In the genomic region with DNA sequence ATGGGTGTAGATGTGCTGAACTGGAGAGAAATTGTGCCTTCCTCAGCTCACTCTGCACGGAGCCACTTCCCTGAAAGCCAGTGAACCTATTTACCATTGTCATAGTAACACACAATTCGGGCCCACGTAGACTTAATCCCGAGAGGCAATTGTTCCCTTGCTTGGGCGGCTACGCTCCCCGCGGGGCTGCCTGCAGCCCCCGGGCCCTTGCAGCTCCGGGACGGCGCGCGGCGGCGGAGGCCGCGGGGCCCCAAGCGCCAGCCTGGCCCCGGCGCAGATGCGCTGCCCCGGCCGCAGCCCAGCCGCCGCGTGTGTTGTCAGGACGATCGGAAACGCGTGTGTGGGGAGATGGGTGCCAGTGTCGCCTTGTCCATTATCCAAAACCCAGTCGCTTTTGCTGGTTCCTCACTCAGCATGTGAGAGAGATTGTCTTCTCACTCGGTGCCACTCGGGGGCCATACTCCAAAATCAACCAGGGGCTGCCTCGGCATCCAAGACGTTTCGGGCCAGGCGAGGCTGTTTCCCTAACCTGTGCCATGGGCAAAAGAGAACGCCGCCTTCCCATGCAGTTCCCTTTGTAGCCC, we compare ENCODE assay signal across 23 cellular contexts. TPM values are rescaled to one million over a fixed set of nuclear protein-coding genes. Genes with fewer than 3 reads are reported as not detected.
DNase-seq lines count a peak whose midpoint lies in the region; FAIRE-seq and TF ChIP-seq lines count a peak whose summit lies in the region.
"Had no signal": no experiment of that assay in that cellular context is flagged by ENCODE, and none has a peak within 500 bp of the region (broad histone marks: within the 10 kb centered on the region; RNA-seq: fewer than 3 reads in every experiment).

No MANE protein-coding gene starts in this region.

- H3K4me3 ChIP-seq in astrocyte (ENCODE audit: insufficient read depth, low read depth, low read length) (peak overlapping the region; percentile 39), iPS-15b (ENCODE audit: low read depth, low read length) (peak overlapping the region; percentile 45), parathyroid adenoma (ENCODE audit: low read depth, low read length) (no peak overlapping the region), vagina (no peak overlapping the region)

- H2AFZ ChIP-seq in astrocyte (ENCODE audit: low read depth, low read length) (peak overlapping the region; percentile 69), parathyroid adenoma (no peak overlapping the region)

- H3K79me2 ChIP-seq in astrocyte (ENCODE audit: insufficient read depth, low read length) (no peaks in the 10 kb centered on the region), parathyroid adenoma (no peaks in the 10 kb centered on the region)

- H4K20me1 ChIP-seq in astrocyte (ENCODE audit: insufficient read depth, low read length) = no peaks in the 10 kb centered on the region

- H3K4me3 Mint-ChIP-seq in astrocyte (ENCODE audit: unreplicated experiment) = no peak overlapping the region
- H3K4me3 Mint-ChIP-seq: activated naive CD8-positive, alpha-beta T cell treated with anti-CD3 and anti-CD28 coated beads, Interleukin-2, amount 10 ng/mL, durations not matched to agents 7 days and 5 days; CD4-positive, CD25-positive, alpha-beta regulatory T cell; memory B cell; natural killer cell treated with Interleukin-12 subunit alpha and Interleukin-12 subunit beta and Interleukin-15 and Interleukin-18, amount 100 ng/mL, for 72 hours had no signal

- no peak for DNase-seq in astrocyte (ENCODE audit: low read depth)
- DNase-seq in NOMO-1 treated with DMSO at 0.1 percent for 48 hours (lab: John Stamatoyannopoulos, UW; ENCODE audit: unreplicated experiment) = no peak
- no peak for DNase-seq in stimulated activated CD4-positive, alpha-beta T cell treated with anti-CD3 and anti-CD28 coated beads, Interleukin-4, amount 100 ng/mL, for 4 hours
- no peak for DNase-seq in pons (ENCODE audit: low spot score)
- DNase-seq in vagina (ENCODE audit: extremely low spot score in 2 of 2) = no peak
- DNase-seq: ACHN; activated naive CD8-positive, alpha-beta T cell treated with anti-CD3 and anti-CD28 coated beads, Interleukin-2, amount 10 ng/mL, durations not matched to agents 7 days and 5 days; activated T-cell treated with anti-CD3 and anti-CD28 coated beads, Interleukin-2, amount 50 U/mL, for 48 hours; CD4-positive, CD25-positive, alpha-beta regulatory T cell; MV-4-11; NCI-H2029; SHP77; stimulated activated naive CD4-positive, alpha-beta T cell treated with Interleukin-2 at 50 U/mL for 16 hours; WERI-Rb-1 had no signal

- H3K36me3 ChIP-seq in ES-I3 (ENCODE audit: insufficient read depth, low read length) (no peaks in the 10 kb centered on the region), astrocyte (ENCODE audit: insufficient read depth, low read length) (no peaks in the 10 kb centered on the region), iPS-15b (ENCODE audit: control insufficient read depth, insufficient read depth, low read length) (no peaks in the 10 kb centered on the region), parathyroid adenoma (ENCODE audit: control insufficient read depth, insufficient read depth, low read length) (no peaks in the 10 kb centered on the region), vagina (no peaks in the 10 kb centered on the region)
- H3K36me3 ChIP-seq: tibial nerve, WERI-Rb-1 had no signal

- H3K27ac ChIP-seq in astrocyte (ENCODE audit: low read depth, low read length) = no peak overlapping the region
- H3K27ac ChIP-seq in parathyroid adenoma = no peak overlapping the region
- no peak overlapping the region for H3K27ac ChIP-seq in vagina
- H3K27ac ChIP-seq: tibial nerve, WERI-Rb-1 had no signal

- peaks cover 23% of the 10 kb centered on the region for H3K4me1 ChIP-seq in ES-I3 (ENCODE audit: insufficient read depth, low read length)
- H3K4me1 ChIP-seq in astrocyte (ENCODE audit: insufficient read depth, low read length) = peaks cover 3% of the 10 kb centered on the region
- H3K4me1 ChIP-seq in iPS-15b (ENCODE audit: control insufficient read depth, insufficient read depth, low read length) = peaks cover 48% of the 10 kb centered on the region
- H3K4me1 ChIP-seq in parathyroid adenoma = peaks cover 2% of the 10 kb centered on the region
- H3K4me1 ChIP-seq in vagina = no peaks in the 10 kb centered on the region

- intact Hi-C loops in vagina (cut with DNase I) = no loop called here

- H3K9ac ChIP-seq in ES-I3 (ENCODE audit: low read depth, low read length) = peak overlapping the region; percentile 39; the same call in 1 of the 2 replicates
- no peak overlapping the region for H3K9ac ChIP-seq in astrocyte (ENCODE audit: low read length)
- no peak overlapping the region for H3K9ac ChIP-seq in iPS-15b (ENCODE audit: low read depth, low read length)
- H3K9ac ChIP-seq in parathyroid adenoma = no peak overlapping the region

- peaks cover 2% of the 10 kb centered on the region for H3K4me1 Mint-ChIP-seq in astrocyte (ENCODE audit: low read depth, unreplicated experiment)
- H3K4me1 Mint-ChIP-seq: activated naive CD8-positive, alpha-beta T cell treated with anti-CD3 and anti-CD28 coated beads, Interleukin-2, amount 10 ng/mL, durations not matched to agents 7 days and 5 days; CD4-positive, CD25-positive, alpha-beta regulatory T cell; memory B cell had no signal

- H3K9me3 ChIP-seq in ES-I3 (ENCODE audit: control insufficient read depth, insufficient read depth, low read length) (no peaks in the 10 kb centered on the region), astrocyte (ENCODE audit: insufficient read depth, low read depth, low read length) (no peaks in the 10 kb centered on the region), iPS-15b (ENCODE audit: control insufficient read depth, insufficient read depth, low read length) (no peaks in the 10 kb centered on the region), parathyroid adenoma (ENCODE audit: control insufficient read depth, low read length) (no peaks in the 10 kb centered on the region), vagina (no peaks in the 10 kb centered on the region)
- H3K9me3 ChIP-seq: tibial nerve had no signal

- TF ChIP-seq POLR2A in vagina (IDR thresholded peaks at IDR 0.05) = no peak

- H3K27ac Mint-ChIP-seq in astrocyte (ENCODE audit: unreplicated experiment) = no peak overlapping the region
- H3K27ac Mint-ChIP-seq: activated naive CD8-positive, alpha-beta T cell treated with anti-CD3 and anti-CD28 coated beads, Interleukin-2, amount 10 ng/mL, durations not matched to agents 7 days and 5 days; CD4-positive, CD25-positive, alpha-beta regulatory T cell; memory B cell; natural killer cell treated with Interleukin-12 subunit alpha and Interleukin-12 subunit beta and Interleukin-15 and Interleukin-18, amount 100 ng/mL, for 72 hours had no signal

- no peak for TF ChIP-seq CTCF in astrocyte (IDR thresholded peaks at IDR 0.05; ENCODE audit: insufficient read depth, low read depth, low read length)
- TF ChIP-seq CTCF in parathyroid adenoma (IDR thresholded peaks at IDR 0.05) = no peak
- no peak for TF ChIP-seq CTCF in vagina (IDR thresholded peaks at IDR 0.05)

- no peak for FAIRE-seq in astrocyte (lab: Jason Lieb, UNC)
- FAIRE-seq: keratinocyte had no signal

- H3K9me3 Mint-ChIP-seq in astrocyte (ENCODE audit: unreplicated experiment) = no peaks in the 10 kb centered on the region

- H3K4me2 ChIP-seq in astrocyte (ENCODE audit: low read length) = peak overlapping the region; percentile 83
- peak overlapping the region; percentile 40 for H3K4me2 ChIP-seq in parathyroid adenoma (ENCODE audit: low read length)

- H3K27me3 Mint-ChIP-seq in astrocyte (ENCODE audit: low read depth, unreplicated experiment) = peaks cover 12% of the 10 kb centered on the region
- H3K27me3 Mint-ChIP-seq: CD4-positive, CD25-positive, alpha-beta regulatory T cell; memory B cell had no signal

- H3K27me3 ChIP-seq in astrocyte (ENCODE audit: insufficient read depth, low read length) (peaks cover 23% of the 10 kb centered on the region), iPS-15b (ENCODE audit: control insufficient read depth, insufficient read depth, low read length) (peaks cover 25% of the 10 kb centered on the region), parathyroid adenoma (ENCODE audit: control insufficient read depth, insufficient read depth, low read length) (no peaks in the 10 kb centered on the region), vagina (no peaks in the 10 kb centered on the region)

- no peaks in the 10 kb centered on the region for H3K36me3 Mint-ChIP-seq in astrocyte (ENCODE audit: low read depth, unreplicated experiment)
- H3K36me3 Mint-ChIP-seq: activated naive CD8-positive, alpha-beta T cell treated with anti-CD3 and anti-CD28 coated beads, Interleukin-2, amount 10 ng/mL, durations not matched to agents 7 days and 5 days; CD4-positive, CD25-positive, alpha-beta regulatory T cell; memory B cell; natural killer cell treated with Interleukin-12 subunit alpha and Interleukin-12 subunit beta and Interleukin-15 and Interleukin-18, amount 100 ng/mL, for 72 hours had no signal

RNA-seq across cellular contexts. Expression of gene LRRTM1, which starts 17.9 kb away (rescaled TPM):
- total RNA-seq in astrocyte = not detected in 2 replicates
- total RNA-seq in vagina = 0.98 TPM
- total RNA-seq: activated naive CD8-positive, alpha-beta T cell treated with anti-CD3 and anti-CD28 coated beads, Interleukin-2, amount 10 ng/mL, durations not matched to agents 7 days and 5 days; CD4-positive, CD25-positive, alpha-beta regulatory T cell; natural killer cell treated with Interleukin-12 subunit alpha and Interleukin-12 subunit beta and Interleukin-15 and Interleukin-18, amount 100 ng/mL, for 72 hours; NCI-H460; T-helper 1 cell treated with Interleukin-12 subunit alpha and Interleukin-12 subunit beta and Interleukin-4 antibody, amounts not matched to agents 30 ng/mL and 1 ng/mL, for 36 hours had no signal

Comparison
In these comparisons a context has a peak if more than half of its experiments do, and no peak if none do; other contexts are left out.
1. H3K4me3 ChIP-seq: peak in astrocyte (single experiment) and iPS-15b (single experiment); none in parathyroid adenoma (single experiment) and vagina (0 of 2).